Comparison of ENCODE assay signal across 1 cellular context in the genomic region with DNA sequence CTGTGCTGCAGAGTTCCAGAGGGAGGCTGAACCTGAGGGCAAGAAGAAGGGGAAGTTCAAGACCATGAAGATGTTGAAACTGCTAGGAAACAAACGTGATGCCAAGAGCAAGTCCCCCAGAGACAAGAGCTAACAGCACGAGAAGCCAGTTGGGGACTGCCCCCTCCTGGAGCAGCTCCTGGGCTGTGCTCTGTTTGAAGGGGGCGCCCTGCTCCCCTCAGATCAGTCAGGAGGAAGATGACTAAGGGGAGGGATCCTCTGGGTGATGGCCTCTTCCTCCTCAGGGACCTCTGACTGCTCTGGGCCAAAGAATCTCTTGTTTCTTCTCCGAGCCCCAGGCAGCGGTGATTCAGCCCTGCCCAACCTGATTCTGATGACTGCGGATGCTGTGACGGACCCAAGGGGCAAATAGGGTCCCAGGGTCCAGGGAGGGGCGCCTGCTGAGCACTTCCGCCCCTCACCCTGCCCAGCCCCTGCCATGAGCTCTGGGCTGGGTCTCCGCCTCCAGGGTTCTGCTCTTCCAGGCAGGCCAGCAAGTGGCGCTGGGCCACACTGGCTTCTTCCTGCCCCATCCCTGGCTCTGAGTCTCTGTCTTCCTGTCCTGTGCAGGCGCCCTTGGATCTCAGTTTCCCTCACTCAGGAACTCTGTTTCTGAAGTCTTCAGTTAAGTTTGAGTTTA.
TF ChIP-seq lines count a peak whose summit lies in the region.

No MANE protein-coding gene starts in this region.

TF ChIP-seq in K562, 482 proteins besides CTCF, POLR2A, EP300 and RAD21:
- TF ChIP-seq MAFG (tag; conservative IDR thresholded peaks at IDR 0.05): no peak
- TF ChIP-seq, protein P1, sequence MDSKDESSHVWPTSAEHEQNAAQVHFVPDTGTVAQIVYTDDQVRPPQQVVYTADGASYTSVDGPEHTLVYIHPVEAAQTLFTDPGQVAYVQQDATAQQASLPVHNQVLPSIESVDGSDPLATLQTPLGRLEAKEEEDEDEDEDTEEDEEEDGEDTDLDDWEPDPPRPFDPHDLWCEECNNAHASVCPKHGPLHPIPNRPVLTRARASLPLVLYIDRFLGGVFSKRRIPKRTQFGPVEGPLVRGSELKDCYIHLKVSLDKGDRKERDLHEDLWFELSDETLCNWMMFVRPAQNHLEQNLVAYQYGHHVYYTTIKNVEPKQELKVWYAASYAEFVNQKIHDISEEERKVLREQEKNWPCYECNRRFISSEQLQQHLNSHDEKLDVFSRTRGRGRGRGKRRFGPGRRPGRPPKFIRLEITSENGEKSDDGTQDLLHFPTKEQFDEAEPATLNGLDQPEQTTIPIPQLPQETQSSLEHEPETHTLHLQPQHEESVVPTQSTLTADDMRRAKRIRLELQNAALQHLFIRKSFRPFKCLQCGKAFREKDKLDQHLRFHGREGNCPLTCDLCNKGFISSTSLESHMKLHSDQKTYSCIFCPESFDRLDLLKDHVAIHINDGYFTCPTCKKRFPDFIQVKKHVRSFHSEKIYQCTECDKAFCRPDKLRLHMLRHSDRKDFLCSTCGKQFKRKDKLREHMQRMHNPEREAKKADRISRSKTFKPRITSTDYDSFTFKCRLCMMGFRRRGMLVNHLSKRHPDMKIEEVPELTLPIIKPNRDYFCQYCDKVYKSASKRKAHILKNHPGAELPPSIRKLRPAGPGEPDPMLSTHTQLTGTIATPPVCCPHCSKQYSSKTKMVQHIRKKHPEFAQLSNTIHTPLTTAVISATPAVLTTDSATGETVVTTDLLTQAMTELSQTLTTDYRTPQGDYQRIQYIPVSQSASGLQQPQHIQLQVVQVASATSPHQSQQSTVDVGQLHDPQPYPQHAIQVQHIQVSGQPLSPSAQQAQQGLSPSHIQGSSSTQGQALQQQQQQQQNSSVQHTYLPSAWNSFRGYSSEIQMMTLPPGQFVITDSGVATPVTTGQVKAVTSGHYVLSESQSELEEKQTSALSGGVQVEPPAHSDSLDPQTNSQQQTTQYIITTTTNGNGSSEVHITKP (IDR thresholded peaks at IDR 0.05; ENCODE audit: partially characterized antibody): peak; percentile 38
